In genomic region chr15:90823455-90823974, GRCh38 we compare ENCODE assay signal across 23 cellular contexts.
"Had no signal": no experiment of that assay in that cellular context is flagged by ENCODE, and none has a peak within 500 bp of the region (broad histone marks: within the 10 kb centered on the region; RNA-seq: fewer than 3 reads in every experiment).

No MANE protein-coding gene starts in this region.

- H3K27me3 Mint-ChIP-seq: activated naive CD4-positive, alpha-beta T cell treated with anti-CD3 and anti-CD28 coated beads, Interleukin-2, amount 50 U/mL, for 24 hours; naive thymus-derived CD8-positive, alpha-beta T cell had no signal

- H3K27ac ChIP-seq: adrenal gland, breast epithelium, esophagus muscularis mucosa, gastroesophageal sphincter, heart left ventricle, pancreas, WERI-Rb-1 had no signal

- H3K9me3 Mint-ChIP-seq: activated naive CD4-positive, alpha-beta T cell treated with anti-CD3 and anti-CD28 coated beads, Interleukin-2, amount 50 U/mL, for 24 hours; activated T-cell treated with anti-CD3 and anti-CD28 coated beads, Interleukin-2, amount 50 U/mL, for 4 hours; immature natural killer cell; naive thymus-derived CD8-positive, alpha-beta T cell had no signal

- H3K36me3 ChIP-seq: adrenal gland, breast epithelium, esophagus muscularis mucosa, gastroesophageal sphincter, heart left ventricle, pancreas, spleen, WERI-Rb-1 had no signal

- H3K9me3 ChIP-seq: adrenal gland, breast epithelium, esophagus muscularis mucosa, gastroesophageal sphincter, heart left ventricle, pancreas, spleen had no signal

- H3K4me3 Mint-ChIP-seq: activated naive CD4-positive, alpha-beta T cell treated with anti-CD3 and anti-CD28 coated beads, Interleukin-2, amount 50 U/mL, for 24 hours; activated T-cell treated with anti-CD3 and anti-CD28 coated beads, Interleukin-2, amount 50 U/mL, for 4 hours; immature natural killer cell; naive thymus-derived CD8-positive, alpha-beta T cell had no signal

- DNase-seq: activated CD4-positive, alpha-beta T cell treated with anti-CD3 and anti-CD28 coated beads, Interleukin-2, amount 50 U/mL, for 4 hours; activated gamma-delta T cell; activated T-cell treated with anti-CD3 and anti-CD28 coated beads, Interleukin-2, amount 50 U/mL, for 4 hours; adrenal gland; cortex of kidney; effector CD8-positive, alpha-beta T cell; heart left ventricle; immature natural killer cell; mesenchymal stem cell; naive thymus-derived CD8-positive, alpha-beta T cell; spleen; stimulated activated CD4-positive, alpha-beta T cell treated with anti-CD3 and anti-CD28 coated beads, Interleukin-4, amount 100 ng/mL, for 4 hours; stimulated activated naive CD4-positive, alpha-beta T cell had no signal

- ATAC-seq: activated T-cell treated with anti-CD3 and anti-CD28 coated beads, Interleukin-2, amount 50 U/mL, for 4 hours; gastroesophageal sphincter; heart left ventricle; naive thymus-derived CD8-positive, alpha-beta T cell; sciatic nerve had no signal

- H3K4me1 ChIP-seq: adrenal gland, breast epithelium had no signal

- H3K27ac Mint-ChIP-seq: activated naive CD4-positive, alpha-beta T cell treated with anti-CD3 and anti-CD28 coated beads, Interleukin-2, amount 50 U/mL, for 24 hours had no signal

- H3K27me3 ChIP-seq: adrenal gland, breast epithelium, heart left ventricle, pancreas, spleen had no signal

- H3K4me3 ChIP-seq: adrenal gland, breast epithelium, esophagus muscularis mucosa, gastroesophageal sphincter, heart left ventricle, pancreas, spleen had no signal

- H3K36me3 Mint-ChIP-seq: activated naive CD4-positive, alpha-beta T cell treated with anti-CD3 and anti-CD28 coated beads, Interleukin-2, amount 50 U/mL, for 24 hours; immature natural killer cell; naive thymus-derived CD8-positive, alpha-beta T cell had no signal

- FAIRE-seq: astrocyte, endothelial cell of umbilical vein, pancreas, urothelium cell line had no signal
